In genomic region chr6:42960243-42961019, GRCh38 we compare ENCODE assay signal across 9 cellular contexts. TPM values are rescaled to one million over a fixed set of nuclear protein-coding genes. Genes with fewer than 3 reads are reported as not detected.
DNase-seq lines count a peak whose midpoint lies in the region; ATAC-seq and TF ChIP-seq lines count a peak whose summit lies in the region.
"Had no signal": no experiment of that assay in that cellular context is flagged by ENCODE, and none has a peak within 500 bp of the region (broad histone marks: within the 10 kb centered on the region; RNA-seq: fewer than 3 reads in every experiment).

GNMT (plus strand) TSS chr6:42960754; CDS start chr6:42960768, 14 bp downstream.

- peak within 1 kb of the TSS; percentile 52 for H3K4me3 Mint-ChIP-seq in activated CD8-positive, alpha-beta T cell treated with anti-CD3 and anti-CD28 coated beads, Interleukin-2, amount 10 ng/mL, durations not matched to agents 7 days and 5 days

- H3K4me3 ChIP-seq in epithelial cell of esophagus (ENCODE audit: low read length), result peak within 1 kb of the TSS; percentile 47
- H3K4me3 ChIP-seq in muscle layer of colon (ENCODE audit: low read depth in 1 of 2, low read length in 2 of 2), result peak within 1 kb of the TSS; percentile 56 to 57
- H3K4me3 ChIP-seq in urinary bladder (ENCODE audit: low read depth, low read length), result peak within 1 kb of the TSS; percentile 33

- H3K27ac Mint-ChIP-seq in activated CD8-positive, alpha-beta T cell treated with anti-CD3 and anti-CD28 coated beads, Interleukin-2, amount 10 ng/mL, durations not matched to agents 7 days and 5 days, result no peak within 1 kb of the TSS

- CTCF ChIA-PET in activated CD8-positive, alpha-beta T cell treated with anti-CD3 and anti-CD28 coated beads, Interleukin-2, amount 10 ng/mL, durations not matched to agents 7 days and 5 days (lab: Charles Lee), result interaction anchor here (0.6 to 1.8 kb wide), 3 partner anchors 11 to 641 kb away, joined by 3 to 4 read pairs (median 4); no protein-coding TSS in a partner anchor

- H3K4me1 ChIP-seq in muscle layer of colon (ENCODE audit: insufficient read depth, low read length) (peaks cover 11% of the 10 kb centered on the region), urinary bladder (ENCODE audit: insufficient read depth) (no peaks in the 10 kb centered on the region)

- 3% methylated on average over 62 of the region's 62 CpGs for WGBS in urinary bladder

- H3K4me1 Mint-ChIP-seq in activated CD8-positive, alpha-beta T cell treated with anti-CD3 and anti-CD28 coated beads, Interleukin-2, amount 10 ng/mL, durations not matched to agents 7 days and 5 days (ENCODE audit: low read depth), result peaks cover 15% of the 10 kb centered on the region

- peaks cover 4% of the 10 kb centered on the region for H3K27me3 Mint-ChIP-seq in activated CD8-positive, alpha-beta T cell treated with anti-CD3 and anti-CD28 coated beads, Interleukin-2, amount 10 ng/mL, durations not matched to agents 7 days and 5 days (ENCODE audit: low read depth)

- H3K9me3 ChIP-seq in muscle layer of colon (ENCODE audit: low read length), result no peaks in the 10 kb centered on the region

- H3K27ac ChIP-seq in muscle layer of colon (ENCODE audit: low read depth, low read length), result no peak within 1 kb of the TSS
- no peak within 1 kb of the TSS for H3K27ac ChIP-seq in urinary bladder (ENCODE audit: low read depth)

- peaks cover 0 to 4% of the 10 kb centered on the region in 2 donors for H3K27me3 ChIP-seq in muscle layer of colon (ENCODE audit: control insufficient read depth in 1 of 2, insufficient read depth in 2 of 2, low read length in 2 of 2)

- DNase-seq in COLO668 (lab: John Stamatoyannopoulos, UW; ENCODE audit: unreplicated experiment) (peak; percentile 56), NCI-H1105 treated with DMSO at 0.1 percent for 48 hours (lab: John Stamatoyannopoulos, UW) (peak; percentile 69), epithelial cell of esophagus (ENCODE audit: low read depth) (peak; percentile 78), A172 (ENCODE audit: low spot score) (no peak)
- DNase-seq in activated CD8-positive, alpha-beta T cell treated with anti-CD3 and anti-CD28 coated beads, Interleukin-2, amount 10 ng/mL, durations not matched to agents 7 days and 5 days, result peak; percentile 34

- peak; percentile 80 for ATAC-seq in activated CD8-positive, alpha-beta T cell treated with anti-CD3 and anti-CD28 coated beads, Interleukin-2, amount 10 ng/mL, durations not matched to agents 7 days and 5 days
- no peak for ATAC-seq in GM19397 (IDR thresholded peaks at IDR 0.05; ENCODE audit: unreplicated experiment)

- no peak for TF ChIP-seq CTCF in epithelial cell of esophagus (IDR thresholded peaks at IDR 0.05; ENCODE audit: insufficient read depth, low read depth, low read length, missing control alignments)

- peaks cover 8% of the 10 kb centered on the region for H3K36me3 Mint-ChIP-seq in activated CD8-positive, alpha-beta T cell treated with anti-CD3 and anti-CD28 coated beads, Interleukin-2, amount 10 ng/mL, durations not matched to agents 7 days and 5 days (ENCODE audit: low read depth)

- H3K36me3 ChIP-seq in muscle layer of colon (ENCODE audit: insufficient read depth, low read length) (peaks cover 15% of the 10 kb centered on the region), urinary bladder (ENCODE audit: insufficient read depth) (peaks cover 4% of the 10 kb centered on the region)

- H3K9me3 Mint-ChIP-seq in activated CD8-positive, alpha-beta T cell treated with anti-CD3 and anti-CD28 coated beads, Interleukin-2, amount 10 ng/mL, durations not matched to agents 7 days and 5 days (ENCODE audit: insufficient read depth), result no peaks in the 10 kb centered on the region

- POLR2A ChIA-PET in activated CD8-positive, alpha-beta T cell treated with anti-CD3 and anti-CD28 coated beads, Interleukin-2, amount 10 ng/mL, durations not matched to agents 7 days and 5 days (lab: Charles Lee), result interaction anchor here (0.8 kb wide), 1 partner anchor 18 kb away, joined by 4 read pairs; the partner anchor contains the start of gene PEX6

- peak within 1 kb of the TSS; percentile 1 for H3K9ac ChIP-seq in muscle layer of colon (ENCODE audit: low read length)

RNA-seq across cellular contexts. Expression of gene GNMT, which starts in this region (rescaled TPM):
- total RNA-seq in activated CD8-positive, alpha-beta T cell treated with anti-CD3 and anti-CD28 coated beads, Interleukin-2, amount 10 ng/mL, durations not matched to agents 7 days and 5 days, result 1 to 10 TPM; 1.1 to 1.2 TPM
- total RNA-seq in urinary bladder, result 0.42 TPM
- polyA plus RNA-seq in urinary bladder, result 0.52 TPM
- 0.24 TPM in 1 of 2 replicates, not detected in the other for total RNA-seq in A172 (2014; rRNA removed; shearing (Covaris generic))
- total RNA-seq: frontal cortex had no signal
